Comparison of ENCODE assay signal across 8 cellular contexts in genomic region chr5:109656829-109657228, GRCh38. TPM values are rescaled to one million over a fixed set of nuclear protein-coding genes. Genes with fewer than 3 reads are reported as not detected.
A peak's percentile ranks its signal among the peaks of the same experiment; 100 is the strongest.
DNase-seq lines count a peak whose midpoint lies in the region; ATAC-seq, FAIRE-seq and TF ChIP-seq lines count a peak whose summit lies in the region.

No MANE protein-coding gene starts in this region.

- H3K36me3 ChIP-seq in A673 (ENCODE audit: insufficient read depth, low read length, poor library complexity, severe bottlenecking), result no peaks in the 10 kb centered on the region
- no peaks in the 10 kb centered on the region for H3K36me3 ChIP-seq in pancreas

- H3K4me3 ChIP-seq in A673 (ENCODE audit: low read depth, low read length, poor library complexity, severe bottlenecking), result no peak overlapping the region
- H3K4me3 ChIP-seq in pancreas, result no peak overlapping the region

- POLR2A ChIA-PET in A673 (lab: Charles Lee; ENCODE audit: low non-redundant PET), result no interaction called here

- TF ChIP-seq CTCF in A673 (conservative IDR thresholded peaks at IDR 0.05; ENCODE audit: low read depth, low read length) (no peak), pancreas (IDR thresholded peaks at IDR 0.05) (no peak)

- peak in 3 of 4 donors; percentile 42 to 49 (median 47) for ATAC-seq in pancreas
- ATAC-seq in GM19395 (IDR thresholded peaks at IDR 0.05; ENCODE audit: unreplicated experiment), result no peak

- WGBS in pancreas, 2 donors, result 37% methylated on average over 4 of the region's 4 CpGs

- no peak for TF ChIP-seq POLR2A in erythroblast (IDR thresholded peaks at IDR 0.05; ENCODE audit: low read length)
- no peak for TF ChIP-seq POLR2A in GM12891 (IDR thresholded peaks at IDR 0.05; ENCODE audit: low read depth, low read length)

- FAIRE-seq in HTR-8/SVneo (lab: Jason Lieb, UNC) (peak; percentile 31), pancreas (lab: Jason Lieb, UNC) (no peak), GM12891 (lab: Jason Lieb, UNC) (no peak)

- H3K4me1 ChIP-seq in A673 (ENCODE audit: insufficient read depth, low read length, poor library complexity, severe bottlenecking) (no peaks in the 10 kb centered on the region), pancreas (peaks cover 13 to 34% (median 23%) of the 10 kb centered on the region in 3 donors)

- H3K9me3 ChIP-seq in A673 (ENCODE audit: low read depth, low read length, poor library complexity, severe bottlenecking) (no peaks in the 10 kb centered on the region), pancreas (no peaks in the 10 kb centered on the region)

- DNase-seq in A673 (ENCODE audit: low spot score) (peak; percentile 34), HTR-8/SVneo (ENCODE audit: insufficient read length, low spot score) (peak; percentile 30), erythroblast (lab: John Stamatoyannopoulos, UW) (peak; percentile 11 to 13), pancreas (peak in 2 of 6 donors; percentile 25 to 57), GM12891 (ENCODE audit: insufficient read length, low spot score) (no peak), NCI-H2107 (lab: John Stamatoyannopoulos, UW) (no peak)
- peak; percentile 19 for DNase-seq in activated CD4-positive, alpha-beta T cell treated with anti-CD3 and anti-CD28 coated beads, Interleukin-2, amount 50 U/mL, for 1 hour

- H3K27me3 ChIP-seq in A673 (replicated peaks; ENCODE audit: insufficient read depth, low read depth, low read length, poor library complexity) (no peaks in the 10 kb centered on the region), pancreas (no peaks in the 10 kb centered on the region)

- H3K27ac ChIP-seq in A673 (ENCODE audit: low read depth, low read length, poor library complexity, severe bottlenecking) (no peak overlapping the region), pancreas (no peak overlapping the region)

- CTCF ChIA-PET in A673 (lab: Charles Lee), result no interaction called here

- BruUV-seq in A673 (replicated peaks; lab: Mats Ljungman, UMichigan), result no TSS peak

- intact Hi-C loops in A673 (cut with micrococcal nuclease; ENCODE audit: unreplicated experiment) (no loop called here), pancreas (cut with DNase I) (no loop called here)

TF ChIP-seq in GM12891, 5 proteins besides CTCF, POLR2A, EP300 and RAD21:
- no peak for TF ChIP-seq TAF1 (IDR thresholded peaks at IDR 0.05; ENCODE audit: low read depth, low read length)
- no peak for TF ChIP-seq POU2F2 (IDR thresholded peaks at IDR 0.05; ENCODE audit: low read depth, low read length)
- TF ChIP-seq PAX5 (IDR thresholded peaks at IDR 0.05; ENCODE audit: insufficient read depth, low read length, severe bottlenecking), result no peak
- TF ChIP-seq POLR2AphosphoS5 (IDR thresholded peaks at IDR 0.05; ENCODE audit: low read depth, low read length), result no peak
- TF ChIP-seq SPI1 (IDR thresholded peaks at IDR 0.05; ENCODE audit: low read depth, low read length), result no peak

RNA-seq across cellular contexts. Expression of gene MAN2A1, which starts 32.9 kb away (rescaled TPM):
- 128 and 138 TPM in 2 replicates for total RNA-seq in A673 (2021)
- total RNA-seq in pancreas, result 10 to 100 TPM; 30.8 to 49.4 (median 40.6) TPM
- polyA plus RNA-seq in pancreas, result 10 to 100 TPM in 1 of 2 donors, 1 to 10 TPM in 1; 8.5 to 15.3 TPM
- polyA plus RNA-seq in GM12891 (2012; ENCODE audit: low read depth, missing spikeins), result 0.46 TPM

Comparison
In these comparisons a context has a peak if more than half of its experiments do, and no peak if none do; other contexts are left out.
1. DNase-seq: peak in A673 (single experiment), HTR-8/SVneo (single experiment), activated CD4-positive, alpha-beta T cell treated with anti-CD3 and anti-CD28 coated beads, Interleukin-2, amount 50 U/mL, for 1 hour (single experiment) and erythroblast (2 of 2); none in GM12891 (single experiment) and NCI-H2107 (single experiment).